In the genomic region with DNA sequence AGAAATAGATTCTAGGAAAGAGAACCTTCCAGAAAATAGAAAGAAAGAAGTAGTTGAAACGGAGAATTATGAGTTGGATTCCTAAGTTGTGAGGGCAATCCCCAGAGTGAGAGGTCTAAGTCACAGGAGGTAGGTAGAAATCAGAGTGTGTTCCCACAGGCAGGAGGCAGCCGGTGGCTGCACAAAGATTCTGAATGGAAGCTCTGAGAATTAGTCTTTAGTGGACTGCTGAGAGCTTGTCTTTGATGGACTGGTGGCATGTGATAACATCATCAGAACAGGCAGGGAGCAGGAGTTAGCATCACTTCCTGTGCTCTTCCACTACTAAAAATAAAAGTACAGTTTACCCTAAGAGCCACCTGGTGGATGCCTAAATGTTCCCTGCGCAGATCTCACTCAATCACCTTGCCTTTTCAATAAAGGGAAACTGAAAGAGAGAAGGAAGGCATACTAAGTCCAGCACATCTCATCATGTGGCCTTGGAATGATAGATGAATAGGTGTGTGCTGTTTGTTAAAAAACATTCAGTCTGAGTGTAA, we compare ENCODE assay signal across 12 cellular contexts.
DNase-seq lines count a peak whose midpoint lies in the region; ATAC-seq and TF ChIP-seq lines count a peak whose summit lies in the region.
"Had no signal": no experiment of that assay in that cellular context is flagged by ENCODE, and none has a peak within 500 bp of the region (broad histone marks: within the 10 kb centered on the region; RNA-seq: fewer than 3 reads in every experiment).

No MANE protein-coding gene starts in this region.

- CTCF ChIA-PET in MCF 10A (lab: Yijun Ruan, JAX), result interaction anchor here (0.6 to 0.7 kb wide), 2 partner anchors 9 to 340 kb away, joined by 3 read pairs; no protein-coding TSS in a partner anchor

- no peak overlapping the region for H3K4me3 Mint-ChIP-seq in MCF 10A (ENCODE audit: unreplicated experiment)
- H3K4me3 Mint-ChIP-seq: stimulated activated effector memory CD8-positive, alpha-beta T cell treated with anti-CD3 and anti-CD28 coated beads, Interleukin-12 subunit alpha, Interleukin-12 subunit beta, amount 100 ng/mL, for 72 hours had no signal

- H3K36me3 ChIP-seq in GM06990 (ENCODE audit: control insufficient read depth, insufficient read depth, low read length), result no peaks in the 10 kb centered on the region
- no peaks in the 10 kb centered on the region for H3K36me3 ChIP-seq in right lobe of liver

- POLR2A ChIA-PET in MCF 10A (lab: Yijun Ruan, JAX), result no interaction called here

- TF ChIP-seq CTCF in GM06990 (IDR thresholded peaks at IDR 0.05; ENCODE audit: insufficient read depth, low read length, poor library complexity, severe bottlenecking) (peak; percentile 27), MCF 10A (IDR thresholded peaks at IDR 0.05; ENCODE audit: unreplicated experiment) (no peak), right lobe of liver (IDR thresholded peaks at IDR 0.05) (no peak)

- no peak overlapping the region for H3K27ac ChIP-seq in right lobe of liver
- H3K27ac ChIP-seq: HL-60 had no signal

- H3K4me3 ChIP-seq in GM06990 (replicated peaks; ENCODE audit: low read depth, low read length), result no peak overlapping the region
- no peak overlapping the region for H3K4me3 ChIP-seq in right lobe of liver

- no TSS peak for BruUV-seq in MCF 10A (replicated peaks; lab: Mats Ljungman, UMichigan)

- no peak for TF ChIP-seq POLR2A in right lobe of liver (IDR thresholded peaks at IDR 0.05)

- DNase-seq in GM06990 (ENCODE audit: extremely low read depth, insufficient read length) (no peak), SW480 (ENCODE audit: low spot score) (peak; percentile 28), glomerular visceral epithelial cell (ENCODE audit: extremely low spot score) (no peak), MCF 10A (ENCODE audit: unreplicated experiment) (no peak), right lobe of liver (no peak)
- no peak for DNase-seq in activated T-cell treated with anti-CD3 and anti-CD28 coated beads, Interleukin-2, amount 50 U/mL, for 48 hours
- DNase-seq: activated CD8-positive, alpha-beta memory T cell treated with anti-CD3 and anti-CD28 coated beads for 24 hours; hippocampal formation had no signal

- no peaks in the 10 kb centered on the region for H3K9me3 ChIP-seq in right lobe of liver

- H3K4me1 Mint-ChIP-seq in MCF 10A (ENCODE audit: insufficient read depth, unreplicated experiment), result no peaks in the 10 kb centered on the region
- H3K4me1 Mint-ChIP-seq: stimulated activated effector memory CD8-positive, alpha-beta T cell treated with anti-CD3 and anti-CD28 coated beads, Interleukin-12 subunit alpha, Interleukin-12 subunit beta, amount 100 ng/mL, for 72 hours had no signal

- H3K36me3 Mint-ChIP-seq in MCF 10A (ENCODE audit: insufficient read depth, unreplicated experiment), result no peaks in the 10 kb centered on the region
- H3K36me3 Mint-ChIP-seq: stimulated activated effector memory CD8-positive, alpha-beta T cell treated with anti-CD3 and anti-CD28 coated beads, Interleukin-12 subunit alpha, Interleukin-12 subunit beta, amount 100 ng/mL, for 72 hours had no signal

- H3K27me3 ChIP-seq in GM06990 (replicated peaks; ENCODE audit: control insufficient read depth, insufficient read depth, low read length), result no peaks in the 10 kb centered on the region
- H3K27me3 ChIP-seq in right lobe of liver, result no peaks in the 10 kb centered on the region

- 19% methylated on average over 2 of the region's 3 CpGs for WGBS in right lobe of liver (ENCODE audit: insufficient coverage, low coverage, low lambda C conversion rate, missing lambda C conversion rate)

- no peaks in the 10 kb centered on the region for H3K27me3 Mint-ChIP-seq in MCF 10A (ENCODE audit: insufficient read depth, unreplicated experiment)

- intact Hi-C loops in MCF 10A (cut with micrococcal nuclease), result no loop called here
- intact Hi-C loops in right lobe of liver (cut with DNase I), result no loop called here

- ATAC-seq in GM19468 (IDR thresholded peaks at IDR 0.05; ENCODE audit: extremely low read depth, unreplicated experiment) (peak; percentile 43), HG03439 (IDR thresholded peaks at IDR 0.05; ENCODE audit: unreplicated experiment) (peak; percentile 59), right lobe of liver (no peak)
- ATAC-seq: stimulated activated effector memory CD8-positive, alpha-beta T cell treated with anti-CD3 and anti-CD28 coated beads, Interleukin-12 subunit alpha, Interleukin-12 subunit beta, amount 100 ng/mL, for 72 hours had no signal

- no peaks in the 10 kb centered on the region for H3K4me1 ChIP-seq in right lobe of liver

- no peaks in the 10 kb centered on the region for H3K9me3 Mint-ChIP-seq in MCF 10A (ENCODE audit: unreplicated experiment)

- no peak overlapping the region for H3K27ac Mint-ChIP-seq in MCF 10A (ENCODE audit: low read depth, unreplicated experiment)
- H3K27ac Mint-ChIP-seq: stimulated activated effector memory CD8-positive, alpha-beta T cell treated with anti-CD3 and anti-CD28 coated beads, Interleukin-12 subunit alpha, Interleukin-12 subunit beta, amount 100 ng/mL, for 72 hours had no signal

Comparison
In these comparisons a context has a peak if more than half of its experiments do, and no peak if none do; other contexts are left out.
1. ATAC-seq: peak in GM19468 (single experiment) and HG03439 (single experiment); none in right lobe of liver (0 of 4).